ENCODE assay signal across 11 cellular contexts in the genomic region with DNA sequence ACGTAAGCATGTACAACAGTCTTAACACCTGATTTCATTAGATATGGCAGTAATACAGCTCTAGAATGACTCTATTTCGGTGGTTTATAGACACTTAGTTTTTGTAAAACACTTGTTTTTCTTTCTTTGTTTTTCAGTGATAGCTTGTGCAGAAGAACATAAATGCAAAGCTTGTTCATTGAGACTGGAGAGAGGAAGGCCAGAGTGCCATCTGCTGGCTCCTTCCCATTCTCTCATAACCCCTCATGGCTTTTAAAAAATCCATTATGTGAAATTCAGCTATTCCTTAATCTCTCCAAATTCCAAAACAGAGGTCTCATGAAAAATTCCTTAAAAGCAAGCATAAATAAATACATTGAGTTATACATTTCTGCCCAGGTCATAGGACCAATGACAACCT.
A peak's percentile ranks its signal among the peaks of the same experiment; 100 is the strongest.
DNase-seq lines count a peak whose midpoint lies in the region; FAIRE-seq and TF ChIP-seq lines count a peak whose summit lies in the region.
"Had no signal": no experiment of that assay in that cellular context is flagged by ENCODE, and none has a peak within 500 bp of the region (broad histone marks: within the 10 kb centered on the region; RNA-seq: fewer than 3 reads in every experiment).

No MANE protein-coding gene starts in this region.

- H3K27me3 Mint-ChIP-seq in astrocyte (ENCODE audit: low read depth, unreplicated experiment) = no peaks in the 10 kb centered on the region

- H3K27ac Mint-ChIP-seq in astrocyte (ENCODE audit: unreplicated experiment) = no peak overlapping the region

- no peaks in the 10 kb centered on the region for H3K27me3 ChIP-seq in astrocyte (ENCODE audit: insufficient read depth, low read length)
- H3K27me3 ChIP-seq: ascending aorta, SJCRH30, stomach had no signal

- peak; percentile 79 for FAIRE-seq in astrocyte (lab: Jason Lieb, UNC)

- TF ChIP-seq CTCF in AG10803 (conservative IDR thresholded peaks at IDR 0.05; ENCODE audit: low read length) (peak; percentile 70), astrocyte (IDR thresholded peaks at IDR 0.05; ENCODE audit: insufficient read depth, low read depth, low read length) (peak; percentile 66)

- H3K4me1 Mint-ChIP-seq in astrocyte (ENCODE audit: low read depth, unreplicated experiment) = peaks cover 9% of the 10 kb centered on the region

- no peaks in the 10 kb centered on the region for H3K9me3 Mint-ChIP-seq in astrocyte (ENCODE audit: unreplicated experiment)

- H3K9ac ChIP-seq in astrocyte (ENCODE audit: low read length) = no peak overlapping the region

- no peaks in the 10 kb centered on the region for H3K4me1 ChIP-seq in astrocyte (ENCODE audit: insufficient read depth, low read length)
- H3K4me1 ChIP-seq: ascending aorta, SJCRH30 had no signal

- no peaks in the 10 kb centered on the region for H3K79me2 ChIP-seq in astrocyte (ENCODE audit: insufficient read depth, low read length)

- no peak overlapping the region for H3K4me2 ChIP-seq in astrocyte (ENCODE audit: low read length)

- H3K36me3 Mint-ChIP-seq in astrocyte (ENCODE audit: low read depth, unreplicated experiment) = no peaks in the 10 kb centered on the region

- no peaks in the 10 kb centered on the region for H4K20me1 ChIP-seq in astrocyte (ENCODE audit: insufficient read depth, low read length)

- no peaks in the 10 kb centered on the region for H3K36me3 ChIP-seq in astrocyte (ENCODE audit: insufficient read depth, low read length)
- H3K36me3 ChIP-seq: ascending aorta, SJCRH30, stomach had no signal

- DNase-seq in AG10803 (ENCODE audit: low read depth) (peak; percentile 30), HT1080 (ENCODE audit: low read depth) (peak; percentile 18), astrocyte (ENCODE audit: low read depth) (no peak), kidney tubule cell (ENCODE audit: low spot score) (peak; percentile 20), GF-D8 (lab: John Stamatoyannopoulos, UW) (no peak), NK-92 (lab: John Stamatoyannopoulos, UW; ENCODE audit: unreplicated experiment) (no peak), NCI-H146 (lab: John Stamatoyannopoulos, UW) (no peak), MV-4-11 (lab: John Stamatoyannopoulos, UW) (no peak)
- DNase-seq: stomach had no signal

- no peak overlapping the region for H2AFZ ChIP-seq in astrocyte (ENCODE audit: low read depth, low read length)

- no peaks in the 10 kb centered on the region for H3K9me3 ChIP-seq in astrocyte (ENCODE audit: insufficient read depth, low read depth, low read length)
- H3K9me3 ChIP-seq: ascending aorta, SJCRH30, stomach had no signal

- no peak overlapping the region for H3K4me3 Mint-ChIP-seq in astrocyte (ENCODE audit: unreplicated experiment)

- H3K27ac ChIP-seq in astrocyte (ENCODE audit: low read depth, low read length) = no peak overlapping the region
- H3K27ac ChIP-seq: ascending aorta, SJCRH30, stomach had no signal

- H3K4me3 ChIP-seq in AG10803 (ENCODE audit: low read length) = no peak overlapping the region
- no peak overlapping the region for H3K4me3 ChIP-seq in astrocyte (ENCODE audit: insufficient read depth, low read depth, low read length)
- H3K4me3 ChIP-seq: ascending aorta, SJCRH30, stomach had no signal

Comparison
In these comparisons a context has a peak if more than half of its experiments do, and no peak if none do; other contexts are left out.
1. DNase-seq: peak in AG10803 (single experiment), HT1080 (single experiment) and kidney tubule cell (single experiment); none in astrocyte (single experiment), GF-D8 (single experiment), NK-92 (single experiment), NCI-H146 (single experiment) and MV-4-11 (single experiment).